ENCODE assay signal across 10 cellular contexts in the genomic region with DNA sequence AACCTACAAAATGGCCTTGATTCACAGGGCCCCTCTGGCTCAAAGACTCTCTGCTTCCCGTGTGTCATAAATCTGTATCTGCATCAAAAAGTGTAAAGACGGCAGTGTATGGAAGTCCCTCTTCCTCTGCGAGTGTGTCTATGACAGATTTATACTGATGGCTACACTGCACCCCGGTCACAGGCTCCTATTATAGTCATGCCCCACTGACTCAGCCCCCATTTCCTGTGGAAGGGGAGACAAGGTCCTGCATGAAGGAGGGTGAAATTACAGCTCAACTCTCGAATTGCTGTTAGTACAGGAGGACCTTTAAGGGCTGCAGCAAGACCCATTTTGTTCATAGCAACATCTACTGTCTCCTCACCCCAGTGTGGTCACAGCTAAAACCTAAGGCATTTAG.
DNase-seq lines count a peak whose midpoint lies in the region; ATAC-seq, FAIRE-seq and TF ChIP-seq lines count a peak whose summit lies in the region.
"Had no signal": no experiment of that assay in that cellular context is flagged by ENCODE, and none has a peak within 500 bp of the region (broad histone marks: within the 10 kb centered on the region; RNA-seq: fewer than 3 reads in every experiment).

No MANE protein-coding gene starts in this region.

- H4K20me1 ChIP-seq in HCT116 (ENCODE audit: insufficient read depth) = no peaks in the 10 kb centered on the region

- H3K4me1 ChIP-seq in A673 (ENCODE audit: insufficient read depth, low read length, poor library complexity, severe bottlenecking) (peaks cover 82% of the 10 kb centered on the region), HCT116 (ENCODE audit: control insufficient read depth in 1 of 2, insufficient read depth in 2 of 2, low read length in 2 of 2) (peaks cover 95 to 98% of the 10 kb centered on the region in 2 experiments), small intestine (ENCODE audit: control insufficient read depth in 2 of 2, insufficient read depth in 1 of 2, low read depth in 1 of 2, low read length in 1 of 2) (peaks cover 0 to 7% of the 10 kb centered on the region in 2 donors)

- peak overlapping the region; percentile 53 for H3K9ac ChIP-seq in HCT116 (ENCODE audit: low read length)

- FAIRE-seq in small intestine (lab: Jason Lieb, UNC) = no peak
- FAIRE-seq: D721Med had no signal

- RAD21 ChIA-PET in HCT116 (lab: Charles Lee; ENCODE audit: low non-redundant PET in 1 of 2, low total read pairs in 2 of 2, uncharacterized antibody in 2 of 2, unreplicated experiment in 2 of 2) = no interaction called here

- POLR2A ChIA-PET in A673 (lab: Charles Lee; ENCODE audit: low non-redundant PET) = no interaction called here
- POLR2A ChIA-PET in HCT116 (lab: Charles Lee) = interaction anchor here (0.9 kb wide), 1 partner anchor 9 kb away, joined by 6 read pairs; no protein-coding TSS in a partner anchor

- TF ChIP-seq CTCF in A673 (conservative IDR thresholded peaks at IDR 0.05; ENCODE audit: low read depth, low read length) = no peak
- no peak for TF ChIP-seq CTCF in HCT116 (IDR thresholded peaks at IDR 0.05 in 2 of 3, conservative IDR thresholded peaks at IDR 0.05 in 1 of 3; ENCODE audit: borderline replicate concordance in 1 of 3, insufficient read depth in 1 of 3, low read depth in 2 of 3, low read length in 2 of 3)
- TF ChIP-seq CTCF in WI38 (IDR thresholded peaks at IDR 0.05; ENCODE audit: low read depth, low read length) = no peak

- peak overlapping the region; percentile 59 for H3K4me2 ChIP-seq in HCT116 (ENCODE audit: low read length)

- BruUV-seq in A673 (replicated peaks; lab: Mats Ljungman, UMichigan) (no TSS peak), HCT116 (replicated peaks; lab: Mats Ljungman, UMichigan) (no TSS peak)

- H3K9me3 ChIP-seq in A673 (ENCODE audit: low read depth, low read length, poor library complexity, severe bottlenecking) (no peaks in the 10 kb centered on the region), HCT116 (ENCODE audit: control insufficient read depth in 1 of 2, insufficient read depth in 1 of 2, low read depth in 1 of 2, low read length in 2 of 2) (no peaks in the 10 kb centered on the region), small intestine (ENCODE audit: control insufficient read depth, low read depth) (no peaks in the 10 kb centered on the region)
- H3K9me3 ChIP-seq: heart left ventricle had no signal

- intact Hi-C loops in A673 (cut with micrococcal nuclease; ENCODE audit: unreplicated experiment) = no loop called here
- intact Hi-C loops in HCT116 (cut with micrococcal nuclease) = no loop called here

- ATAC-seq in HCT116 = peak; percentile 33
- no peak for ATAC-seq in HG03095 (IDR thresholded peaks at IDR 0.05; ENCODE audit: unreplicated experiment)

- DNase-seq in A673 (ENCODE audit: low spot score) (peak; percentile 90), HCT116 (ENCODE audit: low read depth, low spot score) (no peak), islet precursor cell (peak; percentile 77), DMS153 (lab: John Stamatoyannopoulos, UW) (no peak), cerebellar cortex (ENCODE audit: low spot score) (no peak), small intestine (no peak)
- DNase-seq: heart left ventricle had no signal

- TF ChIP-seq RAD21 in HCT116 (IDR thresholded peaks at IDR 0.05; ENCODE audit: low read depth) = no peak

- H3K9me2 ChIP-seq in HCT116 (ENCODE audit: insufficient read depth) = no peaks in the 10 kb centered on the region

- H3K27ac ChIP-seq in A673 (ENCODE audit: low read depth, low read length, poor library complexity, severe bottlenecking) (peak overlapping the region; percentile 80), HCT116 (ENCODE audit: low read depth, low read length) (peak overlapping the region; percentile 83), small intestine (ENCODE audit: low read depth in 1 of 2, low read length in 1 of 2) (no peak overlapping the region)

- CTCF ChIA-PET in A673 (lab: Charles Lee) (no interaction called here), HCT116 (lab: Charles Lee) (no interaction called here)

- no peaks in the 10 kb centered on the region for H3K27me3 ChIP-seq in A673 (replicated peaks; ENCODE audit: insufficient read depth, low read depth, low read length, poor library complexity)
- H3K27me3 ChIP-seq in HCT116 (ENCODE audit: insufficient read depth, low read length) = no peaks in the 10 kb centered on the region
- no peaks in the 10 kb centered on the region for H3K27me3 ChIP-seq in small intestine (ENCODE audit: control insufficient read depth in 2 of 2, insufficient read depth in 2 of 2, low read length in 2 of 2)
- H3K27me3 ChIP-seq: heart left ventricle had no signal

- H3K36me3 ChIP-seq in A673 (ENCODE audit: insufficient read depth, low read length, poor library complexity, severe bottlenecking) = no peaks in the 10 kb centered on the region
- no peaks in the 10 kb centered on the region for H3K36me3 ChIP-seq in HCT116 (ENCODE audit: control insufficient read depth in 1 of 2, insufficient read depth in 2 of 2, low read length in 2 of 2)
- H3K36me3 ChIP-seq in small intestine (ENCODE audit: control insufficient read depth in 2 of 2, insufficient read depth in 2 of 2, low read length in 2 of 2) = no peaks in the 10 kb centered on the region
- H3K36me3 ChIP-seq: heart left ventricle had no signal

- H2AFZ ChIP-seq in HCT116 (ENCODE audit: low read depth, low read length, poor library complexity, severe bottlenecking) = no peak overlapping the region

- H3K79me2 ChIP-seq in HCT116 (ENCODE audit: insufficient read depth, low read length) = peaks cover 99% of the 10 kb centered on the region

- peak overlapping the region; percentile 12 for H3K4me3 ChIP-seq in A673 (ENCODE audit: low read depth, low read length, poor library complexity, severe bottlenecking)
- 0 out of 4 replicates have a peak overlapping the region, but pooled peaks of 1 of the 2 experiments have one; percentile 3 for H3K4me3 ChIP-seq in HCT116 (replicated peaks in 1 of 2; ENCODE audit: low read depth in 1 of 2, low read length in 2 of 2)
- H3K4me3 ChIP-seq in WI38 (ENCODE audit: low read depth, low read length) = peak overlapping the region; percentile 32
- H3K4me3 ChIP-seq in small intestine (ENCODE audit: low read depth in 1 of 2, low read length in 2 of 2) = no peak overlapping the region

- no peak for TF ChIP-seq POLR2A in HCT116 (IDR thresholded peaks at IDR 0.05; ENCODE audit: borderline replicate concordance, extremely low read depth, insufficient read depth, insufficient read length)

- WGBS in small intestine, 3 donors = 51 to 84% (median 70%) methylated on average over 5 of the region's 5 CpGs

TF ChIP-seq in HCT116, 20 proteins besides CTCF, POLR2A, EP300 and RAD21 (continues in another document):
- TF ChIP-seq YY1 (IDR thresholded peaks at IDR 0.05; ENCODE audit: extremely low read depth, insufficient replicate concordance, low read depth, low read length) (no peak), SRF (IDR thresholded peaks at IDR 0.05; ENCODE audit: low read depth) (peak; percentile 69), ZNF274 (IDR thresholded peaks at IDR 0.05; ENCODE audit: low read depth, low read length) (no peak), EZH2 (IDR thresholded peaks at IDR 0.05) (no peak), ZFX (IDR thresholded peaks at IDR 0.05) (no peak), EGR1 (IDR thresholded peaks at IDR 0.05; ENCODE audit: low read depth) (no peak), ELF1 (IDR thresholded peaks at IDR 0.05; ENCODE audit: borderline replicate concordance, low read depth) (no peak), JUND (IDR thresholded peaks at IDR 0.05) (peak; percentile 44), TCF7L2 (IDR thresholded peaks at IDR 0.05; ENCODE audit: borderline replicate concordance, extremely low read depth, insufficient read depth, insufficient read length) (no peak), POLR2AphosphoS5 (IDR thresholded peaks at IDR 0.05; ENCODE audit: low read depth, low read length) (peak; percentile 50)
- TF ChIP-seq, protein P1, sequence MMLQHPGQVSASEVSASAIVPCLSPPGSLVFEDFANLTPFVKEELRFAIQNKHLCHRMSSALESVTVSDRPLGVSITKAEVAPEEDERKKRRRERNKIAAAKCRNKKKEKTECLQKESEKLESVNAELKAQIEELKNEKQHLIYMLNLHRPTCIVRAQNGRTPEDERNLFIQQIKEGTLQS (IDR thresholded peaks at IDR 0.05) = no peak
- TF ChIP-seq, protein P2, sequence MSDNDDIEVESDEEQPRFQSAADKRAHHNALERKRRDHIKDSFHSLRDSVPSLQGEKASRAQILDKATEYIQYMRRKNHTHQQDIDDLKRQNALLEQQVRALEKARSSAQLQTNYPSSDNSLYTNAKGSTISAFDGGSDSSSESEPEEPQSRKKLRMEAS (IDR thresholded peaks at IDR 0.05) = no peak; the same call in 1 of the 2 replicates
- TF ChIP-seq, protein P3, sequence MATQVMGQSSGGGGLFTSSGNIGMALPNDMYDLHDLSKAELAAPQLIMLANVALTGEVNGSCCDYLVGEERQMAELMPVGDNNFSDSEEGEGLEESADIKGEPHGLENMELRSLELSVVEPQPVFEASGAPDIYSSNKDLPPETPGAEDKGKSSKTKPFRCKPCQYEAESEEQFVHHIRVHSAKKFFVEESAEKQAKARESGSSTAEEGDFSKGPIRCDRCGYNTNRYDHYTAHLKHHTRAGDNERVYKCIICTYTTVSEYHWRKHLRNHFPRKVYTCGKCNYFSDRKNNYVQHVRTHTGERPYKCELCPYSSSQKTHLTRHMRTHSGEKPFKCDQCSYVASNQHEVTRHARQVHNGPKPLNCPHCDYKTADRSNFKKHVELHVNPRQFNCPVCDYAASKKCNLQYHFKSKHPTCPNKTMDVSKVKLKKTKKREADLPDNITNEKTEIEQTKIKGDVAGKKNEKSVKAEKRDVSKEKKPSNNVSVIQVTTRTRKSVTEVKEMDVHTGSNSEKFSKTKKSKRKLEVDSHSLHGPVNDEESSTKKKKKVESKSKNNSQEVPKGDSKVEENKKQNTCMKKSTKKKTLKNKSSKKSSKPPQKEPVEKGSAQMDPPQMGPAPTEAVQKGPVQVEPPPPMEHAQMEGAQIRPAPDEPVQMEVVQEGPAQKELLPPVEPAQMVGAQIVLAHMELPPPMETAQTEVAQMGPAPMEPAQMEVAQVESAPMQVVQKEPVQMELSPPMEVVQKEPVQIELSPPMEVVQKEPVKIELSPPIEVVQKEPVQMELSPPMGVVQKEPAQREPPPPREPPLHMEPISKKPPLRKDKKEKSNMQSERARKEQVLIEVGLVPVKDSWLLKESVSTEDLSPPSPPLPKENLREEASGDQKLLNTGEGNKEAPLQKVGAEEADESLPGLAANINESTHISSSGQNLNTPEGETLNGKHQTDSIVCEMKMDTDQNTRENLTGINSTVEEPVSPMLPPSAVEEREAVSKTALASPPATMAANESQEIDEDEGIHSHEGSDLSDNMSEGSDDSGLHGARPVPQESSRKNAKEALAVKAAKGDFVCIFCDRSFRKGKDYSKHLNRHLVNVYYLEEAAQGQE (IDR thresholded peaks at IDR 0.05; ENCODE audit: low read depth) = no peak

Comparison
In these comparisons a context has a peak if more than half of its experiments do, and no peak if none do; other contexts are left out.
1. DNase-seq: peak in A673 (single experiment) and islet precursor cell (single experiment); none in HCT116 (single experiment), DMS153 (single experiment), cerebellar cortex (single experiment) and small intestine (single experiment).
2. H3K27ac ChIP-seq: peak in A673 (single experiment) and HCT116 (single experiment); none in small intestine (0 of 2).
3. H3K4me3 ChIP-seq: peak in A673 (single experiment) and WI38 (single experiment); none in small intestine (0 of 2).